1 cellular context compared by ENCODE assay signal in the genomic region with DNA sequence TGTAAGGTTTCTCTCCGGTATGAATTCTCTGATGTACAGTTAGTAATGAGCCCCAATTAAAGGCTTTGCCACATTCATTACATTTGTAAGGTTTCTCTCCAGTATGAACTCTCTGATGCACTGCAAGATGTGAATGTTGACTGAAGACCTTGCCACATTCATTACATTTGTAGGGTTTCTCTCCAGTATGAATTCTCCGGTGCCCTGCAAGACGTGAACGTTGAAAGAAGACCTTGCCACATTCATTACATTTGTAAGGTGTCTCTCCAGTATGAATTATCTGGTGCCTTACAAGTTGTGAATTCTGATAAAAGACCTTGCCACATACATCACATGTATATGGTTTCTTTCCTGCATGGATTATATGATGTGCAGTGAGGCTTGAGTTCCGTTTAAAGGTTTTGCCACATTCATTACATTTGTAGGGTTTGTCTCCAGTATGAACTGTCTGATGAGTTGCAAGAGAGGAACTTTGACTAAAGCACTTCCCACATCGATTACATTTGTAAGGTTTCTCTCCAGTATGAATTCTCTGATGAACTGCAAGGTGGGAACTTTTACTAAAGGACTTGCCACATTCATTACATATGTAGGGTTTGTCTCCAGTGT.
TF ChIP-seq lines count a peak whose summit lies in the region.

No MANE protein-coding gene starts in this region.

TF ChIP-seq in H1, 55 proteins besides CTCF, POLR2A, EP300 and RAD21:
- TF ChIP-seq KDM1A (IDR thresholded peaks at IDR 0.05; ENCODE audit: borderline replicate concordance, low read length), result no peak
- TF ChIP-seq SAP30 (IDR thresholded peaks at IDR 0.05; ENCODE audit: insufficient read depth, insufficient replicate concordance, low read length), result no peak
- peak; percentile 75; the same call in 1 of the 2 replicates for TF ChIP-seq ZNF274 (IDR thresholded peaks at IDR 0.05; ENCODE audit: borderline replicate concordance, extremely low read depth, low read length)
